In genomic region chr1:235128453-235129328, GRCh38 we compare ENCODE assay signal across 1 cellular context.
TF ChIP-seq lines count a peak whose summit lies in the region.

Gene TOMM20 (minus strand): TSS chr1:235128837. CDS start chr1:235128715, 122 bp downstream.

TF ChIP-seq in K562, 482 proteins besides CTCF, POLR2A, EP300 and RAD21 (continued from another document and continues in another):
- TF ChIP-seq RREB1 (CRISPR knock-in tag; IDR thresholded peaks at IDR 0.05) (no peak), SUPT5H (IDR thresholded peaks at IDR 0.05) (peak; percentile 97), NR4A1 (CRISPR knock-in tag; IDR thresholded peaks at IDR 0.05) (peak; percentile 45; the same call in 1 of the 2 replicates), NR4A1 (tag; IDR thresholded peaks at IDR 0.05) (no peak), SRSF7 (optimal IDR thresholded peaks at IDR 0.05; ENCODE audit: low read depth, low read length) (no peak), ETS1 (conservative IDR thresholded peaks at IDR 0.05; ENCODE audit: control insufficient read depth, low read depth, low read length) (peak; percentile 92), ZBTB2 (IDR thresholded peaks at IDR 0.05) (peak; percentile 99), ZNF77 (CRISPR knock-in tag; IDR thresholded peaks at IDR 0.05) (no peak), HCFC1 (IDR thresholded peaks at IDR 0.05; ENCODE audit: low read depth, low read length) (peak; percentile 73), NFIC (IDR thresholded peaks at IDR 0.05) (peak; percentile 77), FOXK2 (conservative IDR thresholded peaks at IDR 0.05 in 1 of 2, IDR thresholded peaks at IDR 0.05 in 1 of 2; ENCODE audit: low read depth in 2 of 2) (peak; percentile 75 to 88; a peak in 3 of 4 replicates), ZNF644 (tag; IDR thresholded peaks at IDR 0.05; ENCODE audit: low read depth) (peak; percentile 80), ZNF79 (CRISPR knock-in tag; IDR thresholded peaks at IDR 0.05; ENCODE audit: low read depth) (no peak), PKNOX1 (IDR thresholded peaks at IDR 0.05) (peak; percentile 84), GABPB1 (CRISPR knock-in tag; IDR thresholded peaks at IDR 0.05) (peak; percentile 99), JUND (IDR thresholded peaks at IDR 0.05; ENCODE audit: borderline replicate concordance, low read depth, low read length) (peak; percentile 51), JUND (tag; IDR thresholded peaks at IDR 0.05; ENCODE audit: borderline replicate concordance, low read depth, low read length) (peak; percentile 74; the same call in 2 of the 3 replicates), ARID1B (IDR thresholded peaks at IDR 0.05) (0 out of 2 replicates have a peak, but pooled peaks have one; percentile 38), ZNF589 (CRISPR knock-in tag; IDR thresholded peaks at IDR 0.05; ENCODE audit: low read depth) (0 out of 2 replicates have a peak, but pooled peaks have one; percentile 63), ZNF395 (CRISPR knock-in tag; IDR thresholded peaks at IDR 0.05) (peak; percentile 85), ZHX1 (conservative IDR thresholded peaks at IDR 0.05; ENCODE audit: low read length) (0 out of 2 replicates have a peak, but pooled peaks have one; percentile 26), MIER1 (IDR thresholded peaks at IDR 0.05; ENCODE audit: low read depth) (no peak), ZNF655 (CRISPR knock-in tag; IDR thresholded peaks at IDR 0.05) (no peak), SMAD2 (IDR thresholded peaks at IDR 0.05; ENCODE audit: low read depth, low read length) (no peak), ZBTB1 (CRISPR knock-in tag; IDR thresholded peaks at IDR 0.05; ENCODE audit: borderline replicate concordance, low read depth) (peak; percentile 96), MCM2 (IDR thresholded peaks at IDR 0.05; ENCODE audit: low read depth) (no peak), XRCC5 (IDR thresholded peaks at IDR 0.05; ENCODE audit: low read depth, low read length) (no peak; the same call in 1 of the 2 replicates), TSHZ1 (CRISPR knock-in tag; IDR thresholded peaks at IDR 0.05) (no peak), KLF10 (CRISPR knock-in tag; IDR thresholded peaks at IDR 0.05) (no peak), SMAD1 (IDR thresholded peaks at IDR 0.05; ENCODE audit: low read depth, low read length, partially characterized antibody) (peak; percentile 51), ZNF551 (CRISPR knock-in tag; IDR thresholded peaks at IDR 0.05) (no peak), ESRRB (CRISPR knock-in tag; IDR thresholded peaks at IDR 0.05; ENCODE audit: borderline replicate concordance) (no peak), SETDB1 (IDR thresholded peaks at IDR 0.05; ENCODE audit: low read length) (peak; percentile 97), CTBP1 (IDR thresholded peaks at IDR 0.05; ENCODE audit: borderline replicate concordance) (peak; percentile 76), ZNF511 (CRISPR knock-in tag; IDR thresholded peaks at IDR 0.05) (peak; percentile 93), NR2F6 (CRISPR knock-in tag; IDR thresholded peaks at IDR 0.05) (no peak), ZNF347 (CRISPR knock-in tag; IDR thresholded peaks at IDR 0.05; ENCODE audit: low read depth) (no peak), CHD1 (IDR thresholded peaks at IDR 0.05; ENCODE audit: low read length) (no peak), MCM5 (IDR thresholded peaks at IDR 0.05; ENCODE audit: low read depth) (no peak), CBX3 (IDR thresholded peaks at IDR 0.05; ENCODE audit: borderline replicate concordance in 1 of 2, low read length in 2 of 2) (peak in 1 of 2 experiments; percentile 96; a peak in 2 of 3 replicates), MECOM (CRISPR knock-in tag; IDR thresholded peaks at IDR 0.05) (peak; percentile 68), WHSC1 (IDR thresholded peaks at IDR 0.05; ENCODE audit: low read length) (no peak), PHF8 (IDR thresholded peaks at IDR 0.05; ENCODE audit: borderline replicate concordance, low read length) (peak; percentile 98), GTF2F1 (IDR thresholded peaks at IDR 0.05; ENCODE audit: low read depth, low read length) (peak; percentile 84), ZNF324 (CRISPR knock-in tag; IDR thresholded peaks at IDR 0.05) (no peak), RBM17 (IDR thresholded peaks at IDR 0.05; ENCODE audit: borderline replicate concordance, low read depth, low read length) (no peak)
